Comparison of ENCODE assay signal across 22 cellular contexts in genomic region chr16:23594186-23594585, GRCh38. TPM values are rescaled to one million over a fixed set of nuclear protein-coding genes. Genes with fewer than 3 reads are reported as not detected.
DNase-seq lines count a peak whose midpoint lies in the region; ATAC-seq and TF ChIP-seq lines count a peak whose summit lies in the region.
"Had no signal": no experiment of that assay in that cellular context is flagged by ENCODE, and none has a peak within 500 bp of the region (broad histone marks: within the 10 kb centered on the region; RNA-seq: fewer than 3 reads in every experiment).

No MANE protein-coding gene starts in this region.

- H3K4me1 Mint-ChIP-seq in activated naive CD4-positive, alpha-beta T cell treated with anti-CD3 and anti-CD28 coated beads, Interleukin-2, amount 10 ng/mL, durations not matched to agents 7 days and 5 days = peaks cover 29% of the 10 kb centered on the region
- peaks cover 5% of the 10 kb centered on the region for H3K4me1 Mint-ChIP-seq in progenitor cell of endocrine pancreas (ENCODE audit: low read depth)

- H3K27me3 Mint-ChIP-seq in activated naive CD4-positive, alpha-beta T cell treated with anti-CD3 and anti-CD28 coated beads, Interleukin-2, amount 10 ng/mL, durations not matched to agents 7 days and 5 days = no peaks in the 10 kb centered on the region
- H3K27me3 Mint-ChIP-seq in progenitor cell of endocrine pancreas = no peaks in the 10 kb centered on the region
- H3K27me3 Mint-ChIP-seq: CD4-positive, CD25-positive, alpha-beta regulatory T cell; T-cell had no signal

- H3K36me3 ChIP-seq in KMS-11 (ENCODE audit: insufficient read depth) = no peaks in the 10 kb centered on the region; the same call in 1 of the 2 replicates
- peaks cover 8% of the 10 kb centered on the region for H3K36me3 ChIP-seq in cardiac muscle cell

- CTCF ChIA-PET in activated naive CD4-positive, alpha-beta T cell treated with anti-CD3 and anti-CD28 coated beads, Interleukin-2, amount 10 ng/mL, durations not matched to agents 7 days and 5 days (lab: Charles Lee) = no interaction called here
- CTCF ChIA-PET in HEK293T (lab: Yijun Ruan, JAX) = no interaction called here

- H3K4me3 Mint-ChIP-seq in activated naive CD4-positive, alpha-beta T cell treated with anti-CD3 and anti-CD28 coated beads, Interleukin-2, amount 10 ng/mL, durations not matched to agents 7 days and 5 days = peak overlapping the region; percentile 83
- peak overlapping the region; percentile 14 for H3K4me3 Mint-ChIP-seq in progenitor cell of endocrine pancreas (ENCODE audit: low read depth)

- no peak for ATAC-seq in activated naive CD4-positive, alpha-beta T cell treated with anti-CD3 and anti-CD28 coated beads, Interleukin-2, amount 50 U/mL, for 72 hours
- ATAC-seq in GM21786 (IDR thresholded peaks at IDR 0.05; ENCODE audit: unreplicated experiment) = no peak
- ATAC-seq: activated T-cell treated with anti-CD3 and anti-CD28 coated beads, Interleukin-2, amount 50 U/mL, for 72 hours; foreskin keratinocyte; T-cell had no signal

- no peak overlapping the region for H3K27ac Mint-ChIP-seq in activated naive CD4-positive, alpha-beta T cell treated with anti-CD3 and anti-CD28 coated beads, Interleukin-2, amount 10 ng/mL, durations not matched to agents 7 days and 5 days
- peak overlapping the region in 1 of 2 donors; percentile 68 for H3K27ac Mint-ChIP-seq in activated naive CD4-positive, alpha-beta T cell treated with anti-CD3 and anti-CD28 coated beads, Interleukin-2, amount 50 U/mL, for 72 hours
- no peak overlapping the region for H3K27ac Mint-ChIP-seq in progenitor cell of endocrine pancreas
- H3K27ac Mint-ChIP-seq: activated T-cell treated with anti-CD3 and anti-CD28 coated beads, Interleukin-2, amount 50 U/mL, for 72 hours; HFFc6; T-cell had no signal

- H2AFZ ChIP-seq in KMS-11 (ENCODE audit: low read depth) = no peak overlapping the region

- H3K9me3 Mint-ChIP-seq in activated naive CD4-positive, alpha-beta T cell treated with anti-CD3 and anti-CD28 coated beads, Interleukin-2, amount 10 ng/mL, durations not matched to agents 7 days and 5 days = no peaks in the 10 kb centered on the region
- H3K9me3 Mint-ChIP-seq in activated naive CD4-positive, alpha-beta T cell treated with anti-CD3 and anti-CD28 coated beads, Interleukin-2, amount 50 U/mL, for 72 hours = no peaks in the 10 kb centered on the region
- H3K9me3 Mint-ChIP-seq in progenitor cell of endocrine pancreas (ENCODE audit: low read depth) = no peaks in the 10 kb centered on the region
- H3K9me3 Mint-ChIP-seq: activated T-cell treated with anti-CD3 and anti-CD28 coated beads, Interleukin-2, amount 50 U/mL, for 72 hours; CD4-positive, CD25-positive, alpha-beta regulatory T cell; HFFc6; T-cell had no signal

- DNase-seq in activated naive CD4-positive, alpha-beta T cell treated with anti-CD3 and anti-CD28 coated beads, Interleukin-2, amount 10 ng/mL, durations not matched to agents 7 days and 5 days = no peak
- no peak for DNase-seq in activated naive CD4-positive, alpha-beta T cell treated with anti-CD3 and anti-CD28 coated beads, Interleukin-2, amount 50 U/mL, for 72 hours (ENCODE audit: low spot score in 2 of 2)
- peak in 1 of 2 donors; percentile 42 for DNase-seq in cardiac muscle cell (ENCODE audit: low read depth in 1 of 2, low spot score in 1 of 2)
- DNase-seq in progenitor cell of endocrine pancreas (ENCODE audit: low spot score, unreplicated experiment) = no peak
- no peak for DNase-seq in kidney tubule cell (ENCODE audit: low spot score)
- no peak for DNase-seq in HEK293T (ENCODE audit: extremely low spot score)
- DNase-seq: activated CD4-positive, alpha-beta T cell treated with anti-CD3 and anti-CD28 coated beads, Interleukin-2, amount 50 U/mL, for 48 hours; activated T-cell treated with anti-CD3 and anti-CD28 coated beads, Interleukin-2, amount 50 U/mL, for 72 hours; caudate nucleus; CD4-positive, CD25-positive, alpha-beta regulatory T cell; DMS53; dorsolateral prefrontal cortex; foreskin keratinocyte; HFFc6; NCI-H1048; NCI-H2029; NCI-H446 treated with DMSO at 0.1 percent for 48 hours; retina; T-cell; testis had no signal

- POLR2A ChIA-PET in HEK293T (lab: Yijun Ruan, JAX) = no interaction called here

- H3K27me3 ChIP-seq in KMS-11 (ENCODE audit: insufficient read depth, low read depth) (no peaks in the 10 kb centered on the region), cardiac muscle cell (no peaks in the 10 kb centered on the region)
- H3K27me3 ChIP-seq: dorsolateral prefrontal cortex, foreskin keratinocyte, testis had no signal

- H3K9me3 ChIP-seq in cardiac muscle cell (ENCODE audit: low read depth) = no peaks in the 10 kb centered on the region
- H3K9me3 ChIP-seq: testis had no signal

- H3K9ac ChIP-seq in KMS-11 = no peak overlapping the region

- H3K4me1 ChIP-seq in KMS-11 (ENCODE audit: low read depth, poor library complexity, severe bottlenecking) (peaks cover 25% of the 10 kb centered on the region), cardiac muscle cell (ENCODE audit: low read depth) (peaks cover 13% of the 10 kb centered on the region)

- peaks cover 9% of the 10 kb centered on the region; the same call in 1 of the 2 replicates for H4K20me1 ChIP-seq in KMS-11 (ENCODE audit: insufficient read depth)

- H3K4me3 ChIP-seq in KMS-11 (IDR thresholded peaks at IDR 0.05; ENCODE audit: insufficient read depth, low read depth, low read length) (no peak overlapping the region), cardiac muscle cell (no peak overlapping the region)

- H3K4me2 ChIP-seq in KMS-11 = peak overlapping the region; percentile 100; the same call in 1 of the 2 replicates

- peaks cover 67% of the 10 kb centered on the region for H3K79me2 ChIP-seq in KMS-11 (ENCODE audit: insufficient read depth, low read depth)

- H3K27ac ChIP-seq in KMS-11 = no peak overlapping the region
- H3K27ac ChIP-seq in cardiac muscle cell = peak overlapping the region; percentile 39
- H3K27ac ChIP-seq: foreskin keratinocyte, testis had no signal

- TF ChIP-seq CTCF in KMS-11 (conservative IDR thresholded peaks at IDR 0.05; ENCODE audit: low read depth, low read length) (no peak), cardiac muscle cell (IDR thresholded peaks at IDR 0.05; ENCODE audit: low read depth, low read length) (no peak), progenitor cell of endocrine pancreas (IDR thresholded peaks at IDR 0.05; ENCODE audit: unreplicated experiment) (no peak)

- peaks cover 26% of the 10 kb centered on the region for H3K36me3 Mint-ChIP-seq in activated naive CD4-positive, alpha-beta T cell treated with anti-CD3 and anti-CD28 coated beads, Interleukin-2, amount 10 ng/mL, durations not matched to agents 7 days and 5 days
- peaks cover 4 to 11% of the 10 kb centered on the region in 2 donors for H3K36me3 Mint-ChIP-seq in activated naive CD4-positive, alpha-beta T cell treated with anti-CD3 and anti-CD28 coated beads, Interleukin-2, amount 50 U/mL, for 72 hours
- peaks cover 13% of the 10 kb centered on the region for H3K36me3 Mint-ChIP-seq in progenitor cell of endocrine pancreas (ENCODE audit: insufficient read depth)

TF ChIP-seq in HEK293T, 16 proteins besides CTCF, POLR2A, EP300 and RAD21:
- TF ChIP-seq FOXK2 (IDR thresholded peaks at IDR 0.05) = no peak
- no peak for TF ChIP-seq SUZ12 (IDR thresholded peaks at IDR 0.05)
- no peak for TF ChIP-seq ARNT (IDR thresholded peaks at IDR 0.05)
- no peak for TF ChIP-seq NFRKB (IDR thresholded peaks at IDR 0.05)
- TF ChIP-seq FOXA1 (IDR thresholded peaks at IDR 0.05) = no peak
- no peak for TF ChIP-seq TARDBP (IDR thresholded peaks at IDR 0.05)

RNA-seq across cellular contexts. Expression of gene NDUFAB1, which starts 1.9 kb away (rescaled TPM):
- total RNA-seq in activated naive CD4-positive, alpha-beta T cell treated with anti-CD3 and anti-CD28 coated beads, Interleukin-2, amount 50 U/mL, for 72 hours = 100 to 1,000 TPM; 123 to 150 TPM
- total RNA-seq in cardiac muscle cell = 108 and 192 TPM in 2 replicates
- polyA plus RNA-seq in cardiac muscle cell = 369 and 431 TPM in 2 replicates
- total RNA-seq in progenitor cell of endocrine pancreas = 75.9 and 80.2 TPM in 2 replicates

RNA-seq across cellular contexts. Expression of gene UBFD1, which starts 36.7 kb away (rescaled TPM):
- 10 to 100 TPM; 44.0 to 61.5 TPM for total RNA-seq in activated naive CD4-positive, alpha-beta T cell treated with anti-CD3 and anti-CD28 coated beads, Interleukin-2, amount 50 U/mL, for 72 hours
- total RNA-seq in cardiac muscle cell (256 and 277 TPM in 2 replicates), progenitor cell of endocrine pancreas (101 and 106 TPM in 2 replicates)
- polyA plus RNA-seq in cardiac muscle cell = 56.5 and 66.9 TPM in 2 replicates

RNA-seq across cellular contexts. Expression of gene EARS2, which starts 37.0 kb away (rescaled TPM):
- total RNA-seq in activated naive CD4-positive, alpha-beta T cell treated with anti-CD3 and anti-CD28 coated beads, Interleukin-2, amount 50 U/mL, for 72 hours = 10 to 100 TPM; 22.9 to 30.6 TPM
- total RNA-seq in cardiac muscle cell (25.5 and 57.2 TPM in 2 replicates), progenitor cell of endocrine pancreas (24.7 and 26.6 TPM in 2 replicates)
- 21.0 and 23.3 TPM in 2 replicates for polyA plus RNA-seq in cardiac muscle cell

RNA-seq across cellular contexts. Expression of gene PALB2, which starts 46.9 kb away (rescaled TPM):
- 10 to 100 TPM; 21.6 to 22.9 TPM for total RNA-seq in activated naive CD4-positive, alpha-beta T cell treated with anti-CD3 and anti-CD28 coated beads, Interleukin-2, amount 50 U/mL, for 72 hours
- total RNA-seq in cardiac muscle cell (8.3 and 9.5 TPM in 2 replicates), progenitor cell of endocrine pancreas (21.0 TPM in 2 replicates)
- 10.8 and 13.8 TPM in 2 replicates for polyA plus RNA-seq in cardiac muscle cell

RNA-seq across cellular contexts. Expression of gene DCTN5, which starts 47.1 kb away (rescaled TPM):
- 10 to 100 TPM; 71.2 to 88.0 TPM for total RNA-seq in activated naive CD4-positive, alpha-beta T cell treated with anti-CD3 and anti-CD28 coated beads, Interleukin-2, amount 50 U/mL, for 72 hours
- total RNA-seq in cardiac muscle cell = 22.8 and 42.8 TPM in 2 replicates
- 39.0 and 39.2 TPM in 2 replicates for polyA plus RNA-seq in cardiac muscle cell
- 79.8 and 88.9 TPM in 2 replicates for total RNA-seq in progenitor cell of endocrine pancreas
